In genomic region chr6:2441881-2442475, GRCh38 we compare ENCODE assay signal across 16 cellular contexts.
DNase-seq lines count a peak whose midpoint lies in the region; ATAC-seq and TF ChIP-seq lines count a peak whose summit lies in the region.
"Had no signal": no experiment of that assay in that cellular context is flagged by ENCODE, and none has a peak within 500 bp of the region (broad histone marks: within the 10 kb centered on the region; RNA-seq: fewer than 3 reads in every experiment).

No MANE protein-coding gene starts in this region.

- DNase-seq in SIG-M5 treated with dmso at 0.1 percent for 504 hours (lab: John Stamatoyannopoulos, UW; ENCODE audit: unreplicated experiment): peak; percentile 35
- DNase-seq in SIG-M5 (lab: John Stamatoyannopoulos, UW): no peak
- peak; percentile 27 for DNase-seq in adipocyte (ENCODE audit: low read depth)
- DNase-seq in kidney tubule cell (ENCODE audit: low spot score): peak; percentile 35
- peak; percentile 30 for DNase-seq in stromal cell of bone marrow (ENCODE audit: low read depth)
- DNase-seq in A673 (ENCODE audit: low spot score): no peak
- DNase-seq in SK-N-DZ (ENCODE audit: low spot score): no peak
- DNase-seq: EL, H9, NCI-H1092 treated with DMSO at 0.1 percent for 48 hours, NCI-H1694 treated with DMSO at 0.1 percent for 48 hours had no signal

- no peak overlapping the region for H3K4me3 ChIP-seq in adipocyte (ENCODE audit: low read length)
- H3K4me3 ChIP-seq in A673 (ENCODE audit: low read depth, low read length, poor library complexity, severe bottlenecking): no peak overlapping the region
- H3K4me3 ChIP-seq: BLaER1 treated with 17β-estradiol and CSF1 and Interleukin-3, amounts not matched to agents 10 nM and 100 nM; K562 had no signal

- POLR2A ChIA-PET in A673 (lab: Charles Lee; ENCODE audit: low non-redundant PET): no interaction called here

- BruUV-seq in A673 (replicated peaks; lab: Mats Ljungman, UMichigan): no TSS peak

- H3K27me3 ChIP-seq in adipocyte (replicated peaks; ENCODE audit: control insufficient read depth, insufficient read depth, low read length): no peaks in the 10 kb centered on the region
- H3K27me3 ChIP-seq in A673 (replicated peaks; ENCODE audit: insufficient read depth, low read depth, low read length, poor library complexity): peaks cover 7% of the 10 kb centered on the region
- H3K27me3 ChIP-seq: BLaER1 treated with 17β-estradiol and CSF1 and Interleukin-3, amounts not matched to agents 10 nM and 100 nM had no signal

- CTCF ChIA-PET in A673 (lab: Charles Lee): no interaction called here

- H3K9me3 ChIP-seq in adipocyte (ENCODE audit: control insufficient read depth, low read length) (no peaks in the 10 kb centered on the region), A673 (ENCODE audit: low read depth, low read length, poor library complexity, severe bottlenecking) (no peaks in the 10 kb centered on the region)

- H3K9ac ChIP-seq in adipocyte (ENCODE audit: low read length): no peak overlapping the region
- H3K9ac ChIP-seq: BLaER1 treated with 17β-estradiol and CSF1 and Interleukin-3, amounts not matched to agents 10 nM and 100 nM had no signal

- no peak for TF ChIP-seq CTCF in A673 (conservative IDR thresholded peaks at IDR 0.05; ENCODE audit: low read depth, low read length)

- intact Hi-C loops in A673 (cut with micrococcal nuclease; ENCODE audit: unreplicated experiment): no loop called here

- no peaks in the 10 kb centered on the region for H3K36me3 ChIP-seq in adipocyte (ENCODE audit: control insufficient read depth, insufficient read depth, low read length, severe bottlenecking)
- H3K36me3 ChIP-seq in A673 (ENCODE audit: insufficient read depth, low read length, poor library complexity, severe bottlenecking): no peaks in the 10 kb centered on the region
- H3K36me3 ChIP-seq: BLaER1 treated with 17β-estradiol and CSF1 and Interleukin-3, amounts not matched to agents 10 nM and 100 nM had no signal

- ATAC-seq in HG02840 (IDR thresholded peaks at IDR 0.05; ENCODE audit: low FRiP score, unreplicated experiment): no peak
- ATAC-seq: K562, SK-N-SH treated with all-trans-retinoic acid at 6 μM for 48 hours had no signal

- no peak overlapping the region for H3K27ac ChIP-seq in A673 (ENCODE audit: low read depth, low read length, poor library complexity, severe bottlenecking)
- H3K27ac ChIP-seq: 22Rv1; BLaER1 treated with 17β-estradiol and CSF1 and Interleukin-3, amounts not matched to agents 10 nM and 100 nM had no signal

- H3K4me1 ChIP-seq in adipocyte (ENCODE audit: control insufficient read depth, insufficient read depth, low read length): no peaks in the 10 kb centered on the region
- H3K4me1 ChIP-seq in A673 (ENCODE audit: insufficient read depth, low read length, poor library complexity, severe bottlenecking): no peaks in the 10 kb centered on the region
- H3K4me1 ChIP-seq: BLaER1 treated with 17β-estradiol and CSF1 and Interleukin-3, amounts not matched to agents 10 nM and 100 nM had no signal

Comparison
In these comparisons a context has a peak if more than half of its experiments do, and no peak if none do; other contexts are left out.
1. DNase-seq: peak in SIG-M5 treated with dmso at 0.1 percent for 504 hours (single experiment), adipocyte (single experiment), kidney tubule cell (single experiment) and stromal cell of bone marrow (single experiment); none in SIG-M5 (single experiment), A673 (single experiment) and SK-N-DZ (single experiment).